13 cellular contexts compared by ENCODE assay signal in genomic region chr1:9732123-9732971, GRCh38.
DNase-seq lines count a peak whose midpoint lies in the region; ATAC-seq, FAIRE-seq and TF ChIP-seq lines count a peak whose summit lies in the region.
"Had no signal": no experiment of that assay in that cellular context is flagged by ENCODE, and none has a peak within 500 bp of the region (broad histone marks: within the 10 kb centered on the region; RNA-seq: fewer than 3 reads in every experiment).

No MANE protein-coding gene starts in this region.

- peaks cover 10% of the 10 kb centered on the region for H4K20me1 ChIP-seq in astrocyte (ENCODE audit: insufficient read depth, low read length)

- H3K4me2 ChIP-seq in astrocyte (ENCODE audit: low read length): no peak overlapping the region

- no peak overlapping the region for H3K9ac ChIP-seq in astrocyte (ENCODE audit: low read length)

- peaks cover 66% of the 10 kb centered on the region for H3K4me1 Mint-ChIP-seq in CD8-positive, alpha-beta T cell (ENCODE audit: low read depth)
- H3K4me1 Mint-ChIP-seq in astrocyte (ENCODE audit: low read depth, unreplicated experiment): peaks cover 6% of the 10 kb centered on the region
- peaks cover 33 to 84% (median 70%) of the 10 kb centered on the region in 4 donors for H3K4me1 Mint-ChIP-seq in naive thymus-derived CD8-positive, alpha-beta T cell
- H3K4me1 Mint-ChIP-seq: nephron had no signal

- no peaks in the 10 kb centered on the region for H3K27me3 Mint-ChIP-seq in CD8-positive, alpha-beta T cell (ENCODE audit: low read depth)
- H3K27me3 Mint-ChIP-seq in astrocyte (ENCODE audit: low read depth, unreplicated experiment): no peaks in the 10 kb centered on the region
- H3K27me3 Mint-ChIP-seq in naive thymus-derived CD8-positive, alpha-beta T cell: no peaks in the 10 kb centered on the region

- POLR2A ChIA-PET in CD8-positive, alpha-beta T cell (lab: Charles Lee): interaction anchor here (0.7 to 2.9 kb wide), 5 partner anchors 8 to 106 kb away, joined by 3 to 12 read pairs (median 4); no protein-coding TSS in a partner anchor
- POLR2A ChIA-PET in naive thymus-derived CD8-positive, alpha-beta T cell (lab: Charles Lee): interaction anchor here (1.0 to 38.5 kb wide), 4 partner anchors 33 to 104 kb away, joined by 3 to 1258 read pairs (median 588); partner anchors contain the start of gene CLSTN1

- H3K27ac Mint-ChIP-seq in CD8-positive, alpha-beta T cell: peak overlapping the region; percentile 82
- H3K27ac Mint-ChIP-seq in astrocyte (ENCODE audit: unreplicated experiment): peak overlapping the region; percentile 53
- peak overlapping the region in 9 of 10 donors; percentile 59 to 97 (median 88) for H3K27ac Mint-ChIP-seq in naive thymus-derived CD8-positive, alpha-beta T cell
- H3K27ac Mint-ChIP-seq: nephron had no signal

- peaks cover 58% of the 10 kb centered on the region for H3K36me3 ChIP-seq in CD8-positive, alpha-beta T cell (ENCODE audit: insufficient read depth, low read length)
- H3K36me3 ChIP-seq in astrocyte (ENCODE audit: insufficient read depth, low read length): peaks cover 38% of the 10 kb centered on the region

- no peaks in the 10 kb centered on the region for H3K27me3 ChIP-seq in CD8-positive, alpha-beta T cell (ENCODE audit: insufficient read depth, low read length)
- no peaks in the 10 kb centered on the region for H3K27me3 ChIP-seq in astrocyte (ENCODE audit: insufficient read depth, low read length)
- H3K27me3 ChIP-seq: left lung, vagina had no signal

- H3K79me2 ChIP-seq in astrocyte (ENCODE audit: insufficient read depth, low read length): no peaks in the 10 kb centered on the region

- H3K9me3 ChIP-seq in CD8-positive, alpha-beta T cell (ENCODE audit: low read length): no peaks in the 10 kb centered on the region
- no peaks in the 10 kb centered on the region for H3K9me3 ChIP-seq in astrocyte (ENCODE audit: insufficient read depth, low read depth, low read length)
- H3K9me3 ChIP-seq: left lung, vagina had no signal

- H3K4me3 Mint-ChIP-seq in CD8-positive, alpha-beta T cell: no peak overlapping the region
- H3K4me3 Mint-ChIP-seq in astrocyte (ENCODE audit: unreplicated experiment): no peak overlapping the region
- peak overlapping the region in 8 of 10 donors; percentile 2 to 79 (median 36) for H3K4me3 Mint-ChIP-seq in naive thymus-derived CD8-positive, alpha-beta T cell
- H3K4me3 Mint-ChIP-seq: nephron had no signal

- TF ChIP-seq CTCF in CD8-positive, alpha-beta T cell (IDR thresholded peaks at IDR 0.05): no peak
- TF ChIP-seq CTCF in GM12865 (IDR thresholded peaks at IDR 0.05; ENCODE audit: insufficient read depth, low read depth, low read length, missing control alignments) (no peak), astrocyte (IDR thresholded peaks at IDR 0.05; ENCODE audit: insufficient read depth, low read depth, low read length) (no peak)

- CTCF ChIA-PET in CD8-positive, alpha-beta T cell (lab: Charles Lee): interaction anchor here (1.2 to 25.4 kb wide), 5 partner anchors 7 to 104 kb away, joined by 4 to 319 read pairs (median 6); no protein-coding TSS in a partner anchor

- no peak overlapping the region for H2AFZ ChIP-seq in astrocyte (ENCODE audit: low read depth, low read length)

- H3K4me1 ChIP-seq in CD8-positive, alpha-beta T cell (ENCODE audit: insufficient read depth, low read length): peaks cover 58% of the 10 kb centered on the region
- H3K4me1 ChIP-seq in astrocyte (ENCODE audit: insufficient read depth, low read length): no peaks in the 10 kb centered on the region
- H3K4me1 ChIP-seq: vagina had no signal

- H3K4me3 ChIP-seq in CD8-positive, alpha-beta T cell (ENCODE audit: low read depth, low read length): no peak overlapping the region
- no peak overlapping the region for H3K4me3 ChIP-seq in GM12865 (ENCODE audit: low read depth, low read length)
- H3K4me3 ChIP-seq in astrocyte (ENCODE audit: insufficient read depth, low read depth, low read length): no peak overlapping the region
- H3K4me3 ChIP-seq: left lung, vagina had no signal

- ATAC-seq in CD8-positive, alpha-beta T cell: no peak
- ATAC-seq in naive thymus-derived CD8-positive, alpha-beta T cell: no peak
- ATAC-seq in HG03354 (IDR thresholded peaks at IDR 0.05; ENCODE audit: poor library complexity, severe bottlenecking, unreplicated experiment): no peak
- ATAC-seq in GM18861 (IDR thresholded peaks at IDR 0.05; ENCODE audit: unreplicated experiment): no peak
- ATAC-seq in GM21723 (IDR thresholded peaks at IDR 0.05; ENCODE audit: unreplicated experiment): no peak
- ATAC-seq: left lung had no signal

- no peak for DNase-seq in CD8-positive, alpha-beta T cell
- DNase-seq in GM12865 (ENCODE audit: low read depth) (peak; percentile 49), astrocyte (ENCODE audit: low read depth) (no peak)
- DNase-seq in naive thymus-derived CD8-positive, alpha-beta T cell: no peak
- DNase-seq: NCI-H2029 treated with DMSO at 0.1 percent for 48 hours; stimulated activated naive CD4-positive, alpha-beta T cell treated with Interleukin-2 at 50 U/mL for 16 hours; T1000 had no signal

- H3K9me3 Mint-ChIP-seq in CD8-positive, alpha-beta T cell: no peaks in the 10 kb centered on the region
- H3K9me3 Mint-ChIP-seq in astrocyte (ENCODE audit: unreplicated experiment): no peaks in the 10 kb centered on the region
- H3K9me3 Mint-ChIP-seq in naive thymus-derived CD8-positive, alpha-beta T cell: no peaks in the 10 kb centered on the region
- H3K9me3 Mint-ChIP-seq: nephron had no signal

- H3K27ac ChIP-seq in CD8-positive, alpha-beta T cell (ENCODE audit: low read depth, low read length): no peak overlapping the region
- H3K27ac ChIP-seq in astrocyte (ENCODE audit: low read depth, low read length): no peak overlapping the region
- H3K27ac ChIP-seq: left lung, vagina had no signal

- no peak for FAIRE-seq in astrocyte (lab: Jason Lieb, UNC)

- intact Hi-C loops in CD8-positive, alpha-beta T cell (cut with DNase I, micrococcal nuclease): no loop called here

- H3K36me3 Mint-ChIP-seq in CD8-positive, alpha-beta T cell: peaks cover 91% of the 10 kb centered on the region
- H3K36me3 Mint-ChIP-seq in astrocyte (ENCODE audit: low read depth, unreplicated experiment): peaks cover 53% of the 10 kb centered on the region
- H3K36me3 Mint-ChIP-seq in naive thymus-derived CD8-positive, alpha-beta T cell: peaks cover 0 to 85% (median 51%) of the 10 kb centered on the region in 3 donors

Comparison
In these comparisons a context has a peak if more than half of its experiments do, and no peak if none do; other contexts are left out.
1. H3K4me3 Mint-ChIP-seq: peak in naive thymus-derived CD8-positive, alpha-beta T cell (8 of 10); none in CD8-positive, alpha-beta T cell (single experiment) and astrocyte (single experiment).
2. Peak in every context shown above with its lines, with median percentiles within 50 percentile points of each other: H3K27ac Mint-ChIP-seq.